Comparison of ENCODE assay signal across 8 cellular contexts in the genomic region with DNA sequence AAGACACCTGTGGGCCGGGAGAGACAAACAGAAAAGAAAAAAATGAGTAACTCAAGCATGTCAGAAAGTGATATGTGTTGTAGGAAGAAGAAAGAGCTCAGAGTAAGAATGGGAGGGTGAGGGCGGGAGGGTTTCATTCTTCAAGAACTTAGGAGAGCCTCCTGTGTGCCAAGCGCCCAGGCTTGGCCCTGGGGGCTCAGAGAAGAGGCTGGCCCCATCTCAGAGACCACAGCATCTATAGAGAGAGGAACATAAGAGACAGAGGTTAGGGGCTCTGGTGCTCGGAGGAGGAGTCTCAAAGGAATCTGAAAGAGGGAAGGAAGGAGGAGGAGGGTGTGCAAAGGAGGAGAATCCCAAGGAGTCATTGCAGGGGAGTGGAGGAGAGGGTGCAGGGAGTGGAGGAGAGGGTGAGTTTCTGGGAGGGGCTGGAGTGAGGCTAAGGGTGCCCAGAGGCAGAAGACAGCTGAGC.
A peak's percentile ranks its signal among the peaks of the same experiment; 100 is the strongest.
DNase-seq lines count a peak whose midpoint lies in the region; ATAC-seq and TF ChIP-seq lines count a peak whose summit lies in the region.

No MANE protein-coding gene starts in this region.

- peak overlapping the region; percentile 55 for H3K4me2 ChIP-seq in Loucy (ENCODE audit: low read depth, low read length, poor library complexity, severe bottlenecking)

- no peaks in the 10 kb centered on the region for H3K36me3 ChIP-seq in Loucy (ENCODE audit: insufficient read depth, low read length)

- H3K4me3 Mint-ChIP-seq in brain, result no peak overlapping the region

- intact Hi-C loops in posterior vena cava (cut with DNase I), result no loop called here

- DNase-seq in EH (ENCODE audit: low read depth) (peak; percentile 30), posterior vena cava (ENCODE audit: low spot score) (peak; percentile 6), NCI-H524 (lab: John Stamatoyannopoulos, UW) (no peak), hypothalamus (lab: John Stamatoyannopoulos, UW) (no peak), GM19240 (ENCODE audit: insufficient read length, low spot score) (no peak)

- TF ChIP-seq CTCF in Loucy (conservative IDR thresholded peaks at IDR 0.05; ENCODE audit: low read length) (no peak), brain (conservative IDR thresholded peaks at IDR 0.05) (no peak)

- peaks cover 3% of the 10 kb centered on the region for H3K4me1 ChIP-seq in Loucy (ENCODE audit: insufficient read depth, low read length, poor library complexity, severe bottlenecking)

- peaks cover 4% of the 10 kb centered on the region for H3K27me3 ChIP-seq in Loucy (ENCODE audit: insufficient read depth, low read length, poor library complexity, severe bottlenecking)

- no peaks in the 10 kb centered on the region for H3F3A ChIP-seq in Loucy (ENCODE audit: low read depth)

- H2AFZ ChIP-seq in Loucy (ENCODE audit: low read length), result no peak overlapping the region

- peaks cover 8 to 18% (median 14%) of the 10 kb centered on the region in 5 experiments for H3K9me3 Mint-ChIP-seq in brain

- H3K9me3 ChIP-seq in Loucy (ENCODE audit: insufficient read depth, low read depth, low read length), result no peaks in the 10 kb centered on the region

- H4K20me1 ChIP-seq in Loucy (ENCODE audit: insufficient read depth, low read length, poor library complexity, severe bottlenecking), result no peaks in the 10 kb centered on the region

- no peaks in the 10 kb centered on the region for H3K9me2 ChIP-seq in Loucy (replicated peaks; ENCODE audit: low read depth, low read length)

- peak overlapping the region in 3 of 5 experiments; percentile 2 to 54 (median 42) for H3K27ac Mint-ChIP-seq in brain

- H3K9ac ChIP-seq in Loucy (ENCODE audit: low read depth, low read length, poor library complexity, severe bottlenecking), result no peak overlapping the region

- H3K79me2 ChIP-seq in Loucy (ENCODE audit: insufficient read depth, low read length), result no peaks in the 10 kb centered on the region

- H3K27me3 Mint-ChIP-seq in brain, result peaks cover 3% of the 10 kb centered on the region

- H3K4me1 Mint-ChIP-seq in brain, result peaks cover 31% of the 10 kb centered on the region

- no peak for ATAC-seq in HG02840 (IDR thresholded peaks at IDR 0.05; ENCODE audit: low FRiP score, unreplicated experiment)

- H3K36me3 Mint-ChIP-seq in brain, result peaks cover 7% of the 10 kb centered on the region

- H3K4me3 ChIP-seq in Loucy (ENCODE audit: low read length, poor library complexity, severe bottlenecking), result peak overlapping the region; percentile 61

Comparison
In these comparisons a context has a peak if more than half of its experiments do, and no peak if none do; other contexts are left out.
1. DNase-seq: peak in EH (single experiment) and posterior vena cava (single experiment); none in NCI-H524 (0 of 2), hypothalamus (0 of 51) and GM19240 (single experiment).